ENCODE assay signal across 21 cellular contexts in the genomic region with DNA sequence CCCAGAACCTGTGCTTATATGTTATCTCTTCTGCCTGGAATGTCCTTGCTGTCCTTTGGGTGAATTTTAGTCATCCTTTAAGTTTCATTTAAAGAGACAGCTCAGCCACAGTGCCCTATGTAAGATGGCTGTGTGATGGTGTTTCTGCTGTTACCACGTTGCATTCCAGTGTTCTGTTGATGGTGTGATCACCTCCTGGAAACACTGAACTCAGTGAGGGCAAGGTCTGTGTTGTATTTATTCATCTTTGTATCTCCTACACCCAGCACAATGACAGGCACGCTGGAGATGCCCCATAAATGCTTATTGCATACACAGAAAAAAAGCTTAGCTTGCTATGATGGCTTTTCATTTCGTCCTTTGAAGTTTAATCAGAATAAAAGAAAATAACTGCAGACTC.
"Had no signal": no experiment of that assay in that cellular context is flagged by ENCODE, and none has a peak within 500 bp of the region (broad histone marks: within the 10 kb centered on the region; RNA-seq: fewer than 3 reads in every experiment).

No MANE protein-coding gene starts in this region.

- H3K27ac Mint-ChIP-seq: activated B cell treated with CpG ODN at 0.5 μM for 24 hours; activated CD8-positive, alpha-beta memory T cell treated with anti-CD3 and anti-CD28 coated beads, Interleukin-2, amount 10 ng/mL, durations not matched to agents 7 days and 5 days; activated CD8-positive, alpha-beta T cell treated with anti-CD3 and anti-CD28 coated beads for 36 hours; activated naive CD4-positive, alpha-beta T cell treated with anti-CD3 and anti-CD28 coated beads, Interleukin-2, amount 50 U/mL, for 24 hours; activated T-helper 1 cell treated with anti-CD3 and anti-CD28 coated beads, Interleukin-12 subunit alpha, Interleukin-12 subunit beta, Interleukin-2, Interleukin-4 antibody, amounts not matched to agents 30 ng/mL and 10 ng/mL and 1 ng/mL, durations not matched to agents 14 hours and 24 hours and 36 hours; memory B cell; nephron; stimulated activated effector memory CD8-positive, alpha-beta T cell treated with anti-CD3 and anti-CD28 coated beads, Interleukin-12 subunit alpha, Interleukin-12 subunit beta, amount 100 ng/mL, for 72 hours; type B pancreatic cell had no signal

- H3K4me1 Mint-ChIP-seq: activated CD8-positive, alpha-beta memory T cell treated with anti-CD3 and anti-CD28 coated beads, Interleukin-2, amount 10 ng/mL, durations not matched to agents 7 days and 5 days had no signal

- DNase-seq: activated B cell treated with CpG ODN at 0.5 μM for 24 hours; activated CD4-positive, alpha-beta T cell treated with anti-CD3 and anti-CD28 coated beads for 4 hours; activated CD8-positive, alpha-beta memory T cell treated with anti-CD3 and anti-CD28 coated beads, Interleukin-2, amount 10 ng/mL, durations not matched to agents 7 days and 5 days; activated CD8-positive, alpha-beta T cell treated with anti-CD3 and anti-CD28 coated beads for 36 hours; activated gamma-delta T cell treated with Interleukin-2 at 50 U/mL for 16 hours; cerebellar nuclear complex; cortex of kidney; foreskin keratinocyte; left cardiac atrium; small intestine; stimulated activated CD4-positive, alpha-beta T cell treated with anti-CD3 and anti-CD28 coated beads, Interleukin-2, amount 100 ng/mL, for 24 hours; T-helper 9 cell; testis had no signal

- H3K27me3 ChIP-seq: foreskin keratinocyte, hepatocyte, testis, vagina had no signal

- H3K27ac ChIP-seq: foreskin keratinocyte, hepatocyte, testis, vagina had no signal

- ATAC-seq: activated CD8-positive, alpha-beta memory T cell treated with anti-CD3 and anti-CD28 coated beads, Interleukin-2, amount 10 ng/mL, durations not matched to agents 7 days and 5 days; activated CD8-positive, alpha-beta T cell treated with anti-CD3 and anti-CD28 coated beads for 36 hours; foreskin keratinocyte; left cardiac atrium; stimulated activated effector memory CD8-positive, alpha-beta T cell treated with anti-CD3 and anti-CD28 coated beads, Interleukin-12 subunit alpha, Interleukin-12 subunit beta, amount 100 ng/mL, for 72 hours had no signal

- H3K36me3 Mint-ChIP-seq: stimulated activated effector memory CD8-positive, alpha-beta T cell treated with anti-CD3 and anti-CD28 coated beads, Interleukin-12 subunit alpha, Interleukin-12 subunit beta, amount 100 ng/mL, for 72 hours; type B pancreatic cell had no signal

- H3K4me3 Mint-ChIP-seq: activated B cell treated with CpG ODN at 0.5 μM for 24 hours; activated CD8-positive, alpha-beta memory T cell treated with anti-CD3 and anti-CD28 coated beads, Interleukin-2, amount 10 ng/mL, durations not matched to agents 7 days and 5 days; activated CD8-positive, alpha-beta T cell treated with anti-CD3 and anti-CD28 coated beads for 36 hours; activated naive CD4-positive, alpha-beta T cell treated with anti-CD3 and anti-CD28 coated beads, Interleukin-2, amount 50 U/mL, for 24 hours; activated T-helper 1 cell treated with anti-CD3 and anti-CD28 coated beads, Interleukin-12 subunit alpha, Interleukin-12 subunit beta, Interleukin-2, Interleukin-4 antibody, amounts not matched to agents 30 ng/mL and 10 ng/mL and 1 ng/mL, durations not matched to agents 14 hours and 24 hours and 36 hours; memory B cell; nephron; stimulated activated effector memory CD8-positive, alpha-beta T cell treated with anti-CD3 and anti-CD28 coated beads, Interleukin-12 subunit alpha, Interleukin-12 subunit beta, amount 100 ng/mL, for 72 hours; type B pancreatic cell had no signal

- H3K27me3 Mint-ChIP-seq: activated B cell treated with CpG ODN at 0.5 μM for 24 hours; activated naive CD4-positive, alpha-beta T cell treated with anti-CD3 and anti-CD28 coated beads, Interleukin-2, amount 50 U/mL, for 24 hours had no signal

- H3K9me3 Mint-ChIP-seq: activated naive CD4-positive, alpha-beta T cell treated with anti-CD3 and anti-CD28 coated beads, Interleukin-2, amount 50 U/mL, for 24 hours; stimulated activated effector memory CD8-positive, alpha-beta T cell treated with anti-CD3 and anti-CD28 coated beads, Interleukin-12 subunit alpha, Interleukin-12 subunit beta, amount 100 ng/mL, for 72 hours had no signal
